Comparison of ENCODE assay signal across 7 cellular contexts in the genomic region with DNA sequence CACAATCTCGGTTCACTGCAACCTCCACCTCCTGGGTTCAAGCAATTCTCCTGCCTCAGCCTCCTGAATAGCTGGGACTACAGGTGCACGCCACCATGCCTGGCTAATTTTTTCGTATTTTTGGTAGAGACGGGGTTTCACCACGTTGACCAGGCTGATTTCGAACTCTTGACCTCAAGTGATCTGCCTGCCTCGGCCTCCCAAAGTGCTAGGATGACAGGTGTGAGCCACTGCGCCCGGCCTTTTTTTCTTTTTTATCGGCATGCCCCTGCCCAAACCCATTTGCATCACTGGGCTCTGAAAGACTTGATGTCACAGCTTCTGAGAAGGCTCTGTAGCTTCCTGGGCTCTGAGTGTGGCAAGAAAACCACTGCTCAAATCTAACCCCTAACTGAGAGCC.
DNase-seq lines count a peak whose midpoint lies in the region; ATAC-seq and TF ChIP-seq lines count a peak whose summit lies in the region.
"Not testable (repeated sequence)": the region's sequence is repeated elsewhere in the genome, so short reads cannot be mapped to it uniquely, and the experiment has no call there.

No MANE protein-coding gene starts in this region.

- not testable (repeated sequence) for TF ChIP-seq CTCF in GM12865 (IDR thresholded peaks at IDR 0.05; ENCODE audit: insufficient read depth, low read depth, low read length, missing control alignments); osteocyte (IDR thresholded peaks at IDR 0.05); vagina (IDR thresholded peaks at IDR 0.05)

- not testable (repeated sequence) for ATAC-seq in activated CD8-positive, alpha-beta memory T cell treated with anti-CD3 and anti-CD28 coated beads, Interleukin-2, amount 10 ng/mL, durations not matched to agents 7 days and 5 days

- not testable (repeated sequence) for H3K27ac ChIP-seq in vagina

- H3K36me3 Mint-ChIP-seq in activated CD8-positive, alpha-beta memory T cell treated with anti-CD3 and anti-CD28 coated beads, Interleukin-2, amount 10 ng/mL, durations not matched to agents 7 days and 5 days; osteocyte (ENCODE audit: unreplicated experiment): not testable (repeated sequence)

- not testable (repeated sequence) for H3K4me3 Mint-ChIP-seq in activated CD8-positive, alpha-beta memory T cell treated with anti-CD3 and anti-CD28 coated beads, Interleukin-2, amount 10 ng/mL, durations not matched to agents 7 days and 5 days; osteocyte (ENCODE audit: unreplicated experiment)

- not testable (repeated sequence) for H3K36me3 ChIP-seq in vagina

- not testable (repeated sequence) for H3K4me1 ChIP-seq in vagina

- DNase-seq in GM12865 (ENCODE audit: low read depth) = peak; percentile 8
- peak; percentile 41 for DNase-seq in NK-92 treated with Interleukin-12 subunit alpha and Interleukin-12 subunit beta, amount 100 ng/mL, for 24 hours (lab: John Stamatoyannopoulos, UW)
- peak; percentile 19 for DNase-seq in activated CD8-positive, alpha-beta memory T cell treated with anti-CD3 and anti-CD28 coated beads, Interleukin-2, amount 10 ng/mL, durations not matched to agents 7 days and 5 days
- peak; percentile 21 for DNase-seq in ecto neural progenitor cell (ENCODE audit: low spot score)
- peak; percentile 28 for DNase-seq in islet precursor cell
- DNase-seq in osteocyte (ENCODE audit: extremely low spot score, unreplicated experiment) = peak; percentile 65
- peak; percentile 32 to 52 for DNase-seq in vagina (ENCODE audit: extremely low spot score in 2 of 2)

- H3K4me3 ChIP-seq in GM12865 (ENCODE audit: low read depth, low read length); vagina: not testable (repeated sequence)

- not testable (repeated sequence) for H3K27me3 ChIP-seq in vagina

- CTCF ChIA-PET in activated CD8-positive, alpha-beta memory T cell treated with anti-CD3 and anti-CD28 coated beads, Interleukin-2, amount 10 ng/mL, durations not matched to agents 7 days and 5 days (lab: Charles Lee) = not testable (repeated sequence)

- H3K9me3 ChIP-seq in vagina = not testable (repeated sequence)

- H3K4me1 Mint-ChIP-seq in activated CD8-positive, alpha-beta memory T cell treated with anti-CD3 and anti-CD28 coated beads, Interleukin-2, amount 10 ng/mL, durations not matched to agents 7 days and 5 days; osteocyte (ENCODE audit: unreplicated experiment): not testable (repeated sequence)

- intact Hi-C loops in vagina (cut with DNase I) = not testable (repeated sequence)

- H3K27ac Mint-ChIP-seq in activated CD8-positive, alpha-beta memory T cell treated with anti-CD3 and anti-CD28 coated beads, Interleukin-2, amount 10 ng/mL, durations not matched to agents 7 days and 5 days; osteocyte (ENCODE audit: unreplicated experiment): not testable (repeated sequence)

- not testable (repeated sequence) for H3K27me3 Mint-ChIP-seq in activated CD8-positive, alpha-beta memory T cell treated with anti-CD3 and anti-CD28 coated beads, Interleukin-2, amount 10 ng/mL, durations not matched to agents 7 days and 5 days; osteocyte (ENCODE audit: unreplicated experiment)

- not testable (repeated sequence) for TF ChIP-seq POLR2A in vagina (IDR thresholded peaks at IDR 0.05)

- not testable (repeated sequence) for H3K9me3 Mint-ChIP-seq in activated CD8-positive, alpha-beta memory T cell treated with anti-CD3 and anti-CD28 coated beads, Interleukin-2, amount 10 ng/mL, durations not matched to agents 7 days and 5 days (ENCODE audit: low read depth); osteocyte (ENCODE audit: unreplicated experiment)

Comparison
In these comparisons a context has a peak if more than half of its experiments do, and no peak if none do; other contexts are left out.
1. DNase-seq: peak in every context shown above with its lines; median percentile 65 in osteocyte; 42 in vagina; 41 in NK-92 treated with Interleukin-12 subunit alpha and Interleukin-12 subunit beta, amount 100 ng/mL, for 24 hours; 28 in islet precursor cell; 21 in ecto neural progenitor cell; 19 in activated CD8-positive, alpha-beta memory T cell treated with anti-CD3 and anti-CD28 coated beads, Interleukin-2, amount 10 ng/mL, durations not matched to agents 7 days and 5 days; 8 in GM12865.